7 cellular contexts compared by ENCODE assay signal in the genomic region with DNA sequence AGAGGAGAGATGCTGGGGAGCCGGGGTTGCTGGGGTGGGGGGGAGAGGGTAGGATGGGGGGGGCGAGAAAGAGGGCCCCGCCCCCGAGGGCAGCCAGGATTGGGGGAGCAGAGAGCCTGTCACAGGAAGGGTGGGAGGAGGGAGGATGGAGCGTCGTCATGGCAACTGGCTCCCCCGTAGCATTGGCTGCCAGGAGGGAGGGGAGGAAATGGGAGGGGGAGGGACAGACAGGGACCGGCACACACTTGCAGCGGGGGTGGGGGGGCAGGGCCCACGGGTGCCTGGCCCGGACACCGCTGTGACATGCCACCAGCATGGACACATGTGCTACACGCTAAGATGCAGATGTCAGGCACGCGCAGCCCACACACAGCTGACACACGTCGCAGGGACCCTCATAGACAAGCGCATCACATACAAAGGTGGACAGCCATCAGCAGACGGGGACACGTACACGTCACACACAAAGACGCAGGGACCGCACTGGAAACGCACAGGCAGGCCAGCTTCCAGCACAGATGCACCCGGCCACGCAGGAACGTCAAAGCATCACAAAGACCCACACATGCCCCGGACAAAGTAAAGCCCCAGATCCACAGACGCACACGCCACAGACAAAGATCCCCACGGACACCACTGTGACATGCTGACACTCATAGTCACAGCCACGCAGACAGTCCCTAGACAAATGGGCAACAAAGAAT. TPM values are rescaled to one million over a fixed set of nuclear protein-coding genes. Genes with fewer than 3 reads are reported as not detected.
A peak's percentile ranks its signal among the peaks of the same experiment; 100 is the strongest.
DNase-seq lines count a peak whose midpoint lies in the region; ATAC-seq and TF ChIP-seq lines count a peak whose summit lies in the region.

TSS of gene LMTK3 (minus strand) at position 36 of the 704 bp plus-strand sequence. CDS start 259 bp downstream, outside the sequence.

- H3K27me3 ChIP-seq in H9 (ENCODE audit: insufficient read depth, low read length) (peaks cover 2% of the 10 kb centered on the region; the same call in 1 of the 2 replicates), OCI-LY3 (ENCODE audit: low read depth, low read length) (peaks cover 11% of the 10 kb centered on the region), right cardiac atrium (ENCODE audit: control insufficient read depth, insufficient read depth) (no peaks in the 10 kb centered on the region)

- no peak within 1 kb of the TSS for H4K91ac ChIP-seq in H9 (ENCODE audit: insufficient read length, low read depth, low read length)

- H2BK120ac ChIP-seq in H9 (ENCODE audit: low read depth, low read length, poor library complexity, severe bottlenecking) = no peak within 1 kb of the TSS

- intact Hi-C loops in right cardiac atrium (cut with DNase I) = loop anchor here in 1 of 4 donors (10.0 kb wide), 1 partner anchor 53 kb away; no protein-coding TSS in a partner anchor

- ATAC-seq in right cardiac atrium (peak in 1 of 2 donors; percentile 5), GM21576 (IDR thresholded peaks at IDR 0.05; ENCODE audit: unreplicated experiment) (no peak), GM19035 (IDR thresholded peaks at IDR 0.05; ENCODE audit: unreplicated experiment) (no peak)

- H3K4me3 Mint-ChIP-seq in H9 = peak within 1 kb of the TSS; percentile 62 to 89

- 0 out of 7 replicates have a peak, but pooled peaks cover 0 to 5% (median 0%) of the 10 kb centered on the region in 3 experiments for H3K36me3 Mint-ChIP-seq in H9 (ENCODE audit: insufficient read depth in 1 of 3, low read depth in 3 of 3)

- peaks cover 12% of the 10 kb centered on the region for H3K23me2 ChIP-seq in H9 (ENCODE audit: insufficient read length, low read depth, low read length, poor library complexity, severe bottlenecking)

- H3K27ac Mint-ChIP-seq in H9 = no peak within 1 kb of the TSS

- H3K4me1 ChIP-seq in H9 (ENCODE audit: insufficient read depth, low read length) (no peaks in the 10 kb centered on the region), OCI-LY3 (ENCODE audit: low read length) (peaks cover 20% of the 10 kb centered on the region), right cardiac atrium (ENCODE audit: control insufficient read depth, insufficient read depth, low read length) (no peaks in the 10 kb centered on the region)

- no peaks in the 10 kb centered on the region for H3K36me3 ChIP-seq in OCI-LY3 (replicated peaks; ENCODE audit: low read depth, low read length)

- no peak within 1 kb of the TSS for H4K5ac ChIP-seq in H9 (ENCODE audit: insufficient read length, low read depth, low read length)

- no CpG with 5 or more reads among the region's 32 CpGs for whole genome bisulfite sequencing in H9 (ENCODE audit: extremely low coverage, insufficient read length, low lambda C conversion rate)
- 9% methylated on average over 32 of the region's 32 CpGs for WGBS in right cardiac atrium

- no peak within 1 kb of the TSS for H3K23ac ChIP-seq in H9 (ENCODE audit: insufficient read length, low read depth, low read length)

- H2BK20ac ChIP-seq in H9 (ENCODE audit: low read depth, low read length, poor library complexity, severe bottlenecking) = no peak within 1 kb of the TSS

- H3K4me3 ChIP-seq in OCI-LY3 (ENCODE audit: low read length) (peak within 1 kb of the TSS; percentile 86), right cardiac atrium (ENCODE audit: low read length) (no peak within 1 kb of the TSS)

- H3K79me1 ChIP-seq in H9 (ENCODE audit: insufficient read depth, low read depth, low read length, poor library complexity, severe bottlenecking) = no peaks in the 10 kb centered on the region

- H3K27ac ChIP-seq in H9 (ENCODE audit: insufficient read length, low read depth, low read length) (no peak within 1 kb of the TSS), OCI-LY3 (ENCODE audit: low read length) (no peak within 1 kb of the TSS), right cardiac atrium (ENCODE audit: low read length) (no peak within 1 kb of the TSS)

- H2BK12ac ChIP-seq in H9 (ENCODE audit: insufficient read length, low read depth, low read length) = no peak within 1 kb of the TSS

- no peak within 1 kb of the TSS for H2BK15ac ChIP-seq in H9 (ENCODE audit: low read depth, low read length)

- peaks cover 6% of the 10 kb centered on the region for H3K27me3 Mint-ChIP-seq in H9 (ENCODE audit: low read depth)

- H4K8ac ChIP-seq in H9 (replicated peaks; ENCODE audit: insufficient read length, low read depth, low read length) = no peak within 1 kb of the TSS

- DNase-seq in H9 (peak; percentile 77), right cardiac atrium (peak in 2 of 3 donors; percentile 60 to 72)
- peak; percentile 61 to 70 for DNase-seq in activated T-helper 1 cell treated with anti-CD3 and anti-CD28 coated beads, Interleukin-2, amount 50 U/mL, for 16 hours (ENCODE audit: low read depth in 1 of 2, low spot score in 1 of 2)
- peak in 3 of 4 experiments; percentile 55 to 70 (median 65) for DNase-seq in stimulated activated CD4-positive, alpha-beta T cell treated with anti-CD3 and anti-CD28 coated beads, Interleukin-1b, Interleukin-23, amount 100 ng/mL, for 24 hours (ENCODE audit: low read depth in 4 of 4, low spot score in 1 of 4)

- peak within 1 kb of the TSS; percentile 70 for H3K4me2 ChIP-seq in H9 (ENCODE audit: insufficient read depth, insufficient read length, low read length)
- peak within 1 kb of the TSS; percentile 81 for H3K4me2 ChIP-seq in OCI-LY3 (ENCODE audit: low read length)

- H4K20me1 ChIP-seq in H9 (ENCODE audit: control insufficient read depth, insufficient read depth, insufficient read length) (no peaks in the 10 kb centered on the region), OCI-LY3 (ENCODE audit: insufficient read depth, low read length) (no peaks in the 10 kb centered on the region)

- H3K9me3 ChIP-seq in H9 (ENCODE audit: control insufficient read depth, low read depth, low read length) (no peaks in the 10 kb centered on the region), OCI-LY3 (ENCODE audit: insufficient read depth, low read length) (no peaks in the 10 kb centered on the region), right cardiac atrium (ENCODE audit: control insufficient read depth, low read length) (no peaks in the 10 kb centered on the region)

- no peak for TF ChIP-seq CTCF in H9 (conservative IDR thresholded peaks at IDR 0.05)
- no peak for TF ChIP-seq CTCF in OCI-LY3 (IDR thresholded peaks at IDR 0.05; ENCODE audit: low read depth, low read length)

- no peak within 1 kb of the TSS for H3T11ph ChIP-seq in H9 (ENCODE audit: low read length)

- no peak within 1 kb of the TSS for H3K56ac ChIP-seq in H9 (ENCODE audit: insufficient read length, low read depth, low read length)

- no peak within 1 kb of the TSS for H3K4ac ChIP-seq in H9 (ENCODE audit: low read depth, low read length)

- no peak within 1 kb of the TSS for H2AFZ ChIP-seq in H9 (ENCODE audit: low read length)
- H2AFZ ChIP-seq in OCI-LY3 (ENCODE audit: low read depth, low read length) = peak within 1 kb of the TSS; percentile 92

- no peak within 1 kb of the TSS for H2BK5ac ChIP-seq in H9 (ENCODE audit: insufficient read length, low read length)

- H3K14ac ChIP-seq in H9 (ENCODE audit: insufficient read depth, low read length) = no peak within 1 kb of the TSS

- no peak within 1 kb of the TSS for H3K9ac ChIP-seq in H9 (ENCODE audit: extremely low read depth, insufficient read length, low read length)
- peak within 1 kb of the TSS; percentile 73 for H3K9ac ChIP-seq in OCI-LY3 (ENCODE audit: low read length)

- no peak within 1 kb of the TSS for H3K18ac ChIP-seq in H9 (ENCODE audit: insufficient read length, low read depth, low read length)

- H2AK5ac ChIP-seq in H9 (ENCODE audit: insufficient read length, low read length) = no peak within 1 kb of the TSS

- peaks cover 17 to 27% of the 10 kb centered on the region in 2 experiments for H3K4me1 Mint-ChIP-seq in H9

- H3K79me2 ChIP-seq in H9 (ENCODE audit: insufficient read depth, low read length) (no peaks in the 10 kb centered on the region), OCI-LY3 (ENCODE audit: low read length) (no peaks in the 10 kb centered on the region)

- H3K9me3 Mint-ChIP-seq in H9 = no peaks in the 10 kb centered on the region

RNA-seq across cellular contexts. Expression of gene LMTK3, which starts in this region (rescaled TPM):
- total RNA-seq in H9 (2021) = 14.4 and 15.2 TPM in 2 replicates
- total RNA-seq in right cardiac atrium = 1 to 10 TPM; 3.1 to 7.2 (median 5.5) TPM
- polyA plus RNA-seq in right cardiac atrium = 2.9 TPM
